ENCODE assay signal across 27 cellular contexts in the genomic region with DNA sequence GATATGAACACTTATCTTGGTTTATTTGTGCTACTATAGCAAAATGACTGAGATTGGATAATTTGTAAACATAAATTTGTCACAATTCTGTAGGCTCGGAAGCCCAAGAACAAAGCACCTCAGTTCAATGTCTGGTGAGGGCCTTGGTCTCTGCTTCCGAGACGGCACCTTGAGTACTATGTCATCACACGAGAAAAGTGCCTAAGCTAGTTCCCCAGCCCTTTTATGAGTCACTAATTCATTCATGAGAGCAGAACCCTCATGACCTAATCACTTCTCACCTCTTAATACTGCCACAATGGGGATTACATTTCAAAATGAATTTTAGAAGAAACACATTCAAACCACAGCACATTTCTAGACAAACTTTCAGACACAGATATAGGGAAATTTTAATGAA. TPM values are rescaled to one million over a fixed set of nuclear protein-coding genes. Genes with fewer than 3 reads are reported as not detected.
A peak's percentile ranks its signal among the peaks of the same experiment; 100 is the strongest.
DNase-seq lines count a peak whose midpoint lies in the region; ATAC-seq and TF ChIP-seq lines count a peak whose summit lies in the region.
"Had no signal": no experiment of that assay in that cellular context is flagged by ENCODE, and none has a peak within 500 bp of the region (broad histone marks: within the 10 kb centered on the region; RNA-seq: fewer than 3 reads in every experiment).

No MANE protein-coding gene starts in this region.

- WGBS in HUES64: 65% methylated on average over 4 of the region's 4 CpGs

- H3K9ac ChIP-seq in HUES64 (ENCODE audit: low read depth, low read length): peak overlapping the region; percentile 51

- no peaks in the 10 kb centered on the region for H3K36me3 ChIP-seq in HUES64 (ENCODE audit: insufficient read depth, low read length)
- no peaks in the 10 kb centered on the region for H3K36me3 ChIP-seq in left ventricle myocardium inferior
- H3K36me3 ChIP-seq: Peyer's patch, tibial artery, vagina had no signal

- peak overlapping the region; percentile 83 for H3K27ac ChIP-seq in HUES64 (ENCODE audit: low read depth, low read length)
- H3K27ac ChIP-seq in left ventricle myocardium inferior (replicated peaks): no peak overlapping the region
- H3K27ac ChIP-seq: Peyer's patch, tibial artery, vagina had no signal

- H3K27me3 ChIP-seq in HUES64 (ENCODE audit: insufficient read depth, low read length) (no peaks in the 10 kb centered on the region), left ventricle myocardium inferior (ENCODE audit: low read depth) (no peaks in the 10 kb centered on the region)
- H3K27me3 ChIP-seq: Peyer's patch, tibial artery, vagina had no signal

- H3K4me3 Mint-ChIP-seq in activated naive CD8-positive, alpha-beta T cell: no peak overlapping the region
- H3K4me3 Mint-ChIP-seq in activated naive CD8-positive, alpha-beta T cell treated with anti-CD3 and anti-CD28 coated beads for 36 hours: no peak overlapping the region
- H3K4me3 Mint-ChIP-seq: T-helper 17 cell had no signal

- TF ChIP-seq CTCF in left ventricle myocardium inferior (IDR thresholded peaks at IDR 0.05; ENCODE audit: borderline replicate concordance): no peak

- no peaks in the 10 kb centered on the region for H3K9me3 ChIP-seq in HUES64 (ENCODE audit: insufficient read depth, low read depth, low read length)
- no peaks in the 10 kb centered on the region for H3K9me3 ChIP-seq in left ventricle myocardium inferior (replicated peaks)
- H3K9me3 ChIP-seq: Peyer's patch, tibial artery, vagina had no signal

- H3K4me1 ChIP-seq in HUES64 (ENCODE audit: insufficient read depth, low read length) (peaks cover 56% of the 10 kb centered on the region), left ventricle myocardium inferior (no peaks in the 10 kb centered on the region)
- H3K4me1 ChIP-seq: Peyer's patch, tibial artery, vagina had no signal

- no peak for DNase-seq in activated naive CD8-positive, alpha-beta T cell treated with anti-CD3 and anti-CD28 coated beads for 36 hours
- DNase-seq in left ventricle myocardium inferior: no peak
- DNase-seq: activated CD4-positive, alpha-beta T cell treated with anti-CD3 and anti-CD28 coated beads for 1 hour; activated gamma-delta T cell treated with Interleukin-2 at 50 U/mL for 16 hours; amygdala; hypothalamus; left ventricle myocardium superior; NCI-H1048; NCI-H2107; NCI-H446; NCI-H748 treated with DMSO at 0.1 percent for 48 hours; Peyer's patch; right cardiac atrium; SHP77; stimulated activated CD4-positive, alpha-beta T cell treated with anti-CD3 and anti-CD28 coated beads, Interleukin-2, amount 100 ng/mL, for 24 hours; stimulated activated CD8-positive, alpha-beta memory T cell treated with anti-CD3 and anti-CD28 coated beads, Interleukin-4, amount 100 ng/mL, for 48 hours; T-helper 17 cell; tibial artery had no signal

- ATAC-seq in esophagus mucosa (peak; percentile 86), GM21576 (IDR thresholded peaks at IDR 0.05; ENCODE audit: unreplicated experiment) (no peak), GM19324 (IDR thresholded peaks at IDR 0.05; ENCODE audit: low FRiP score, unreplicated experiment) (no peak)
- ATAC-seq: left ventricle myocardium superior, right cardiac atrium, T-helper 17 cell had no signal

- H3K4me3 ChIP-seq in HUES64 (ENCODE audit: low read length) (peak overlapping the region; percentile 12; the same call in 1 of the 2 replicates), left ventricle myocardium inferior (no peak overlapping the region)
- H3K4me3 ChIP-seq: Peyer's patch, tibial artery, vagina had no signal

- H3K36me3 Mint-ChIP-seq in activated naive CD8-positive, alpha-beta T cell: peaks cover 2% of the 10 kb centered on the region
- H3K36me3 Mint-ChIP-seq in activated naive CD8-positive, alpha-beta T cell treated with anti-CD3 and anti-CD28 coated beads for 36 hours: peaks cover 3% of the 10 kb centered on the region

- H3K4me1 Mint-ChIP-seq in activated naive CD8-positive, alpha-beta T cell (ENCODE audit: low read depth): peaks cover 33% of the 10 kb centered on the region
- H3K4me1 Mint-ChIP-seq in activated naive CD8-positive, alpha-beta T cell treated with anti-CD3 and anti-CD28 coated beads for 36 hours: peaks cover 22% of the 10 kb centered on the region

- intact Hi-C loops in left ventricle myocardium inferior (cut with micrococcal nuclease): no loop called here

- H3K27me3 Mint-ChIP-seq in activated naive CD8-positive, alpha-beta T cell: no peaks in the 10 kb centered on the region
- no peaks in the 10 kb centered on the region for H3K27me3 Mint-ChIP-seq in activated naive CD8-positive, alpha-beta T cell treated with anti-CD3 and anti-CD28 coated beads for 36 hours
- H3K27me3 Mint-ChIP-seq: T-helper 17 cell had no signal

- H3K27ac Mint-ChIP-seq in activated naive CD8-positive, alpha-beta T cell: peak overlapping the region; percentile 14
- H3K27ac Mint-ChIP-seq in activated naive CD8-positive, alpha-beta T cell treated with anti-CD3 and anti-CD28 coated beads for 36 hours: no peak overlapping the region
- H3K27ac Mint-ChIP-seq: T-helper 17 cell had no signal

- no peaks in the 10 kb centered on the region for H3K9me3 Mint-ChIP-seq in activated naive CD8-positive, alpha-beta T cell (ENCODE audit: low read depth)
- H3K9me3 Mint-ChIP-seq in activated naive CD8-positive, alpha-beta T cell treated with anti-CD3 and anti-CD28 coated beads for 36 hours: no peaks in the 10 kb centered on the region

RNA-seq across cellular contexts. Expression of a gene that starts 52.0 kb away (rescaled TPM):
- not detected for total RNA-seq in activated naive CD8-positive, alpha-beta T cell treated with anti-CD3 and anti-CD28 coated beads for 36 hours
- 0.80 TPM for polyA plus RNA-seq in HUES64 (2013, experiment 1 of 2)
- 1.6 TPM for polyA plus RNA-seq in HUES64 (2013, experiment 2 of 2)
- not detected for total RNA-seq in esophagus mucosa
- not detected for total RNA-seq in left ventricle myocardium inferior
- total RNA-seq: G401, glomerular endothelial cell, left ventricle myocardium superior, Peyer's patch, T-helper 17 cell, vagina had no signal
- polyA plus RNA-seq: BJ had no signal
